12 cellular contexts compared by ENCODE assay signal in the genomic region with DNA sequence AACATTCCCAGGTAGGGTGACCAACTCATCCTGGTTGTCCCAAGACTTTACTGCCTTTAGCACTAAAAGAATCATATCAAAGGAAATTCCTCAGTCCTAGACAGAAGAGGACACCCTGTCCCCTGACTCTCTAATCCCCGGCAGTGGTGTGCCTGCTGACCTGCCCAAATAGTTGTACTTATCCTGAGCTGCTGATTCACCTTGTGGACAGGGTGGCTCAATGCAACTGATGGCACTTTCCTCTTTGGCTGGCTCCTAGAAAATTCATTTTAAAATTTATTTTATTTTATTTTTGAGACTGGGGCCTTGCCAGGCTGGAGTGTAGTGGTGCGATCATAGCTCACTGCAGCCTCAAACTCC.
DNase-seq lines count a peak whose midpoint lies in the region; ATAC-seq and TF ChIP-seq lines count a peak whose summit lies in the region.
"Had no signal": no experiment of that assay in that cellular context is flagged by ENCODE, and none has a peak within 500 bp of the region (broad histone marks: within the 10 kb centered on the region; RNA-seq: fewer than 3 reads in every experiment).

No MANE protein-coding gene starts in this region.

- TF ChIP-seq POLR2A in right lobe of liver (IDR thresholded peaks at IDR 0.05), result no peak

- H3K9me3 ChIP-seq in PC-9 (ENCODE audit: insufficient read depth, low read depth), result no peaks in the 10 kb centered on the region
- no peaks in the 10 kb centered on the region for H3K9me3 ChIP-seq in right lobe of liver
- no peaks in the 10 kb centered on the region for H3K9me3 ChIP-seq in tibial artery

- no peaks in the 10 kb centered on the region for H3K9me2 ChIP-seq in PC-9 (ENCODE audit: insufficient read depth)

- H2AFZ ChIP-seq in PC-9, result no peak overlapping the region

- H3K36me3 ChIP-seq in PC-9 (ENCODE audit: low read depth) (no peaks in the 10 kb centered on the region), right lobe of liver (no peaks in the 10 kb centered on the region), tibial artery (no peaks in the 10 kb centered on the region)

- BruUV-seq in PC-9 (replicated peaks; lab: Mats Ljungman, UMichigan), result no TSS peak

- H4K20me1 ChIP-seq in PC-9 (ENCODE audit: insufficient read depth), result no peaks in the 10 kb centered on the region

- H3K4me1 ChIP-seq in PC-9 (replicated peaks; ENCODE audit: insufficient read depth), result peaks cover 51% of the 10 kb centered on the region
- H3K4me1 ChIP-seq in right lobe of liver, result peaks cover 0 to 37% (median 23%) of the 10 kb centered on the region in 4 donors
- H3K4me1 ChIP-seq in tibial artery, result peaks cover 0 to 64% (median 50%) of the 10 kb centered on the region in 4 donors

- TF ChIP-seq CTCF in PC-9 (conservative IDR thresholded peaks at IDR 0.05) (no peak; the same call in 1 of the 2 replicates), epithelial cell of esophagus (IDR thresholded peaks at IDR 0.05; ENCODE audit: insufficient read depth, low read depth, low read length, missing control alignments) (peak; percentile 52), right lobe of liver (IDR thresholded peaks at IDR 0.05) (peak in 3 of 4 donors; percentile 11 to 33 (median 31)), tibial artery (IDR thresholded peaks at IDR 0.05) (peak; percentile 13 to 20)

- peak; percentile 54 to 68 (median 66) for ATAC-seq in right lobe of liver

- WGBS in right lobe of liver (ENCODE audit: insufficient coverage, low coverage, low lambda C conversion rate, missing lambda C conversion rate), result 29% methylated on average over 2 of the region's 2 CpGs

- H3F3A ChIP-seq in PC-9 (ENCODE audit: insufficient read depth, low read depth), result peaks cover 44% of the 10 kb centered on the region

- H3K27ac ChIP-seq in PC-9, result peak overlapping the region; percentile 91
- peak overlapping the region; percentile 81 to 95 (median 94) for H3K27ac ChIP-seq in right lobe of liver
- H3K27ac ChIP-seq in tibial artery, result peak overlapping the region; percentile 82 to 87

- no peak overlapping the region for H3K4me3 ChIP-seq in PC-9
- no peak overlapping the region for H3K4me3 ChIP-seq in epithelial cell of esophagus (ENCODE audit: low read length)
- peak overlapping the region in 1 of 3 donors; percentile 2 for H3K4me3 ChIP-seq in right lobe of liver
- peak overlapping the region; percentile 18 to 27 for H3K4me3 ChIP-seq in tibial artery

- DNase-seq in PC-9, result peak in 1 of 2 experiments; percentile 50
- peak; percentile 49 for DNase-seq in epithelial cell of esophagus (ENCODE audit: low read depth)
- DNase-seq in right lobe of liver, result peak in 1 of 3 donors; percentile 33
- no peak for DNase-seq in tibial artery
- no peak for DNase-seq in stimulated activated CD4-positive, alpha-beta T cell treated with anti-CD3 and anti-CD28 coated beads, Interleukin-2, amount 100 ng/mL, for 24 hours
- no peak for DNase-seq in NOMO-1 treated with dmso at 0.1 percent for 144 hours (lab: John Stamatoyannopoulos, UW; ENCODE audit: unreplicated experiment)
- DNase-seq in activated gamma-delta T cell treated with Interleukin-2 at 50 U/mL for 16 hours, result no peak
- no peak for DNase-seq in activated CD4-positive, CD25-positive, alpha-beta regulatory T cell treated with anti-CD3 and anti-CD28 coated beads, Interleukin-2, amount 50 U/mL, for 72 hours
- DNase-seq: CD8-positive, alpha-beta memory T cell; natural killer cell; NCI-H446; stimulated activated naive CD4-positive, alpha-beta T cell treated with Interleukin-2 at 50 U/mL for 16 hours had no signal

- intact Hi-C loops in PC-9 (cut with micrococcal nuclease; ENCODE audit: unreplicated experiment) (loop anchor here (2.0 kb wide), 1 partner anchor 51 kb away; no protein-coding TSS in a partner anchor), right lobe of liver (cut with DNase I) (no loop called here), tibial artery (cut with DNase I; ENCODE audit: low total_unique reads) (loop anchor here (10.0 kb wide), 2 partner anchors 53 to 143 kb away; no protein-coding TSS in a partner anchor)

- POLR2A ChIA-PET in PC-9 (lab: Charles Lee; ENCODE audit: unreplicated experiment), result interaction anchor here (0.6 to 1.1 kb wide), 4 partner anchors 50 to 132 kb away, joined by 4 to 7 read pairs (median 6); no protein-coding TSS in a partner anchor

- H3K79me2 ChIP-seq in PC-9 (ENCODE audit: low read depth), result no peaks in the 10 kb centered on the region

- CTCF ChIA-PET in PC-9 (lab: Charles Lee), result interaction anchor here (0.6 kb wide), 1 partner anchor 24 kb away, joined by 3 read pairs; no protein-coding TSS in a partner anchor

- H3K27me3 ChIP-seq in PC-9 (ENCODE audit: insufficient read depth, low read depth) (no peaks in the 10 kb centered on the region), right lobe of liver (no peaks in the 10 kb centered on the region), tibial artery (no peaks in the 10 kb centered on the region)

- H3K4me2 ChIP-seq in PC-9, result peak overlapping the region; percentile 46

Comparison
In these comparisons a context has a peak if more than half of its experiments do, and no peak if none do; other contexts are left out.
1. H3K4me3 ChIP-seq: peak in tibial artery (2 of 2); none in PC-9 (single experiment) and epithelial cell of esophagus (single experiment).
2. intact Hi-C loops: an anchor here in PC-9 (2.0 kb wide) and tibial artery (10.0 kb wide); none called in right lobe of liver.
3. Peak in every context shown above with its lines, with median percentiles within 50 percentile points of each other: H3K27ac ChIP-seq.